1 cellular context compared by ENCODE assay signal in the genomic region with DNA sequence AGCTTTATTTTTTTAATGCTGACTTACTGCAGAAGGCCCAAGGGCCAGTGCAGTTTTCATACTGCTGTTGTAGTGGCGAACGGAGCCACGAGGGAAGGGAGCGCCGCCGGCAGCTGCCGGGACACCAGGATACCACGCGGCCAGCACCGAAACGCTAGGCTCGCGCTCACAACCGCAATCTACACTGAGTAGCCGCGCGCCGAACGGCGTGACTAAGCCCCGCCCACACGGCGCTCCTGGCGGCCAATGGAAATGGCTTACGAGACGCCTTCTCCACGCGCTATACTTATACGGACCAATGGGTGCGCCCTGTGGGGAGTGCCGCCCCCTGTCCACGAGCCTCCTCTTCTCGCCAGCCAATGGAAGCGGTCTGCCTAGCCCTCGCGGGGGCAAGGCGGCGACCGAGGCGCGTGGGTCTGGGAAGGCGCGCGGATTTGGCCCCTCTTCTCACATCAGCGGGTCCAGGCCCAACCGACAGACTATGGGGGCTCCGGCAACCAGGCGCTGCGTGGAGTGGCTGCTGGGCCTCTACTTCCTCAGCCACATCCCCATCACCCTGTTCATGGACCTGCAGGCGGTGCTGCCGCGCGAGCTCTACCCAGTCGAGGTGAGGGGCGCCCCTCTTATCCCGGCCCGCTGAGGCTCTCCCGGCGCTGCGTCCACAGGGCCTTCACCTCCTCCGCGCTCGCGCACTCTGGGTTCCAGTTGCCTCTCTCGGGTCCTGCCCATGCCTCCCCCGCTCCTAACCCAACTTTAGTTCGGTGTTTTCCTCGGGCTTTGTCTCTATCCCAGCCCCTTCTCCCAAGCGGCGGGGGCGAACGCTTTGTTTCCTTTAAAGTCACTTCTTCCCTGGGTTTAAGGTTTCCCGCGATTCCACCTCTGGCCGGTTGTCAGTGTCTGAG.
TF ChIP-seq lines count a peak whose summit lies in the region.

A gene (plus strand): TSS at position 442 of the 902 bp plus-strand sequence. CDS start 40 bp downstream, at position 482.

TF ChIP-seq in HEK293, 187 proteins besides CTCF, POLR2A, EP300 and RAD21 (continued from another document and continues in another):
- TF ChIP-seq, protein P1, sequence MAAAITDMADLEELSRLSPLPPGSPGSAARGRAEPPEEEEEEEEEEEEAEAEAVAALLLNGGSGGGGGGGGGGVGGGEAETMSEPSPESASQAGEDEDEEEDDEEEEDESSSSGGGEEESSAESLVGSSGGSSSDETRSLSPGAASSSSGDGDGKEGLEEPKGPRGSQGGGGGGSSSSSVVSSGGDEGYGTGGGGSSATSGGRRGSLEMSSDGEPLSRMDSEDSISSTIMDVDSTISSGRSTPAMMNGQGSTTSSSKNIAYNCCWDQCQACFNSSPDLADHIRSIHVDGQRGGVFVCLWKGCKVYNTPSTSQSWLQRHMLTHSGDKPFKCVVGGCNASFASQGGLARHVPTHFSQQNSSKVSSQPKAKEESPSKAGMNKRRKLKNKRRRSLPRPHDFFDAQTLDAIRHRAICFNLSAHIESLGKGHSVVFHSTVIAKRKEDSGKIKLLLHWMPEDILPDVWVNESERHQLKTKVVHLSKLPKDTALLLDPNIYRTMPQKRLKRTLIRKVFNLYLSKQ (tag by site-specific recombination; IDR thresholded peaks at IDR 0.05; ENCODE audit: borderline replicate concordance) = no peak
- TF ChIP-seq, protein P2, sequence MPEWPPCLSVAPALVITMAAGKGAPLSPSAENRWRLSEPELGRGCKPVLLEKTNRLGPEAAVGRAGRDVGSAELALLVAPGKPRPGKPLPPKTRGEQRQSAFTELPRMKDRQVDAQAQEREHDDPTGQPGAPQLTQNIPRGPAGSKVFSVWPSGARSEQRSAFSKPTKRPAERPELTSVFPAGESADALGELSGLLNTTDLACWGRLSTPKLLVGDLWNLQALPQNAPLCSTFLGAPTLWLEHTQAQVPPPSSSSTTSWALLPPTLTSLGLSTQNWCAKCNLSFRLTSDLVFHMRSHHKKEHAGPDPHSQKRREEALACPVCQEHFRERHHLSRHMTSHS (tag by site-specific recombination; IDR thresholded peaks at IDR 0.05) = no peak
- TF ChIP-seq ZNF23 (tag by site-specific recombination; IDR thresholded peaks at IDR 0.05; ENCODE audit: borderline replicate concordance) (no peak), KLF9 (tag by site-specific recombination; IDR thresholded peaks at IDR 0.05; ENCODE audit: low read depth) (peak; percentile 53; the same call in 1 of the 2 replicates), PRDM1 (tag by site-specific recombination; IDR thresholded peaks at IDR 0.05) (no peak), TCF7L2 (IDR thresholded peaks at IDR 0.05; ENCODE audit: borderline replicate concordance, low read depth, low read length) (no peak), ZNF311 (tag by site-specific recombination; IDR thresholded peaks at IDR 0.05; ENCODE audit: borderline replicate concordance) (no peak), ZNF791 (tag by site-specific recombination; IDR thresholded peaks at IDR 0.05) (no peak), WT1 (tag by site-specific recombination; IDR thresholded peaks at IDR 0.05) (peak; percentile 38; the same call in 1 of the 2 replicates), ZNF585B (tag by site-specific recombination; IDR thresholded peaks at IDR 0.05) (no peak), SCRT2 (tag by site-specific recombination; IDR thresholded peaks at IDR 0.05) (no peak), ZBTB17 (tag by site-specific recombination; IDR thresholded peaks at IDR 0.05) (peak; percentile 97), ZFP3 (tag by site-specific recombination; IDR thresholded peaks at IDR 0.05; ENCODE audit: low read depth) (no peak), ZFHX2 (tag by site-specific recombination; conservative IDR thresholded peaks at IDR 0.05) (peak; percentile 89), ZNF670 (tag by site-specific recombination; IDR thresholded peaks at IDR 0.05; ENCODE audit: low read depth) (no peak), ZNF473 (tag by site-specific recombination; IDR thresholded peaks at IDR 0.05) (no peak), ZNF660 (tag by site-specific recombination; IDR thresholded peaks at IDR 0.05) (peak; percentile 21; the same call in 1 of the 2 replicates), ZNF24 (tag by site-specific recombination; IDR thresholded peaks at IDR 0.05) (peak; percentile 71; the same call in 1 of the 2 replicates), GFI1B (tag by site-specific recombination; IDR thresholded peaks at IDR 0.05) (peak; percentile 29; the same call in 1 of the 2 replicates), RBAK (tag by site-specific recombination; IDR thresholded peaks at IDR 0.05) (no peak), ZNF433 (tag by site-specific recombination; IDR thresholded peaks at IDR 0.05; ENCODE audit: low read depth) (no peak), ZNF266 (tag by site-specific recombination; IDR thresholded peaks at IDR 0.05; ENCODE audit: low read depth) (no peak), ZNF157 (tag by site-specific recombination; IDR thresholded peaks at IDR 0.05) (no peak), ZNF248 (tag by site-specific recombination; IDR thresholded peaks at IDR 0.05) (no peak), SP2 (tag by site-specific recombination; IDR thresholded peaks at IDR 0.05) (peak; percentile 100), ZNF549 (tag by site-specific recombination; IDR thresholded peaks at IDR 0.05) (no peak), ZNF623 (tag by site-specific recombination; IDR thresholded peaks at IDR 0.05) (no peak), ZNF239 (tag by site-specific recombination; IDR thresholded peaks at IDR 0.05) (no peak), KLF16 (tag by site-specific recombination; IDR thresholded peaks at IDR 0.05) (peak; percentile 43; the same call in 1 of the 2 replicates), ZBTB1 (tag by site-specific recombination; IDR thresholded peaks at IDR 0.05) (no peak), SETDB1 (IDR thresholded peaks at IDR 0.05; ENCODE audit: insufficient read length, low read length) (peak; percentile 44), KLF8 (tag by site-specific recombination; IDR thresholded peaks at IDR 0.05) (0 out of 2 replicates have a peak, but pooled peaks have one; percentile 24), ZNF600 (tag by site-specific recombination; IDR thresholded peaks at IDR 0.05) (peak; percentile 84), ZNF140 (tag by site-specific recombination; IDR thresholded peaks at IDR 0.05) (no peak), ZNF2 (tag by site-specific recombination; IDR thresholded peaks at IDR 0.05) (peak; percentile 55), HOXA7 (CRISPR knock-in tag; IDR thresholded peaks at IDR 0.05; ENCODE audit: borderline replicate concordance) (no peak), ZNF792 (tag by site-specific recombination; IDR thresholded peaks at IDR 0.05) (0 out of 2 replicates have a peak, but pooled peaks have one; percentile 40)
- TF ChIP-seq, protein P3, sequence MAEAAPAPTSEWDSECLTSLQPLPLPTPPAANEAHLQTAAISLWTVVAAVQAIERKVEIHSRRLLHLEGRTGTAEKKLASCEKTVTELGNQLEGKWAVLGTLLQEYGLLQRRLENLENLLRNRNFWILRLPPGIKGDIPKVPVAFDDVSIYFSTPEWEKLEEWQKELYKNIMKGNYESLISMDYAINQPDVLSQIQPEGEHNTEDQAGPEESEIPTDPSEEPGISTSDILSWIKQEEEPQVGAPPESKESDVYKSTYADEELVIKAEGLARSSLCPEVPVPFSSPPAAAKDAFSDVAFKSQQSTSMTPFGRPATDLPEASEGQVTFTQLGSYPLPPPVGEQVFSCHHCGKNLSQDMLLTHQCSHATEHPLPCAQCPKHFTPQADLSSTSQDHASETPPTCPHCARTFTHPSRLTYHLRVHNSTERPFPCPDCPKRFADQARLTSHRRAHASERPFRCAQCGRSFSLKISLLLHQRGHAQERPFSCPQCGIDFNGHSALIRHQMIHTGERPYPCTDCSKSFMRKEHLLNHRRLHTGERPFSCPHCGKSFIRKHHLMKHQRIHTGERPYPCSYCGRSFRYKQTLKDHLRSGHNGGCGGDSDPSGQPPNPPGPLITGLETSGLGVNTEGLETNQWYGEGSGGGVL (tag by site-specific recombination; IDR thresholded peaks at IDR 0.05) = 0 out of 2 replicates have a peak, but pooled peaks have one; percentile 17
- TF ChIP-seq, protein P4, sequence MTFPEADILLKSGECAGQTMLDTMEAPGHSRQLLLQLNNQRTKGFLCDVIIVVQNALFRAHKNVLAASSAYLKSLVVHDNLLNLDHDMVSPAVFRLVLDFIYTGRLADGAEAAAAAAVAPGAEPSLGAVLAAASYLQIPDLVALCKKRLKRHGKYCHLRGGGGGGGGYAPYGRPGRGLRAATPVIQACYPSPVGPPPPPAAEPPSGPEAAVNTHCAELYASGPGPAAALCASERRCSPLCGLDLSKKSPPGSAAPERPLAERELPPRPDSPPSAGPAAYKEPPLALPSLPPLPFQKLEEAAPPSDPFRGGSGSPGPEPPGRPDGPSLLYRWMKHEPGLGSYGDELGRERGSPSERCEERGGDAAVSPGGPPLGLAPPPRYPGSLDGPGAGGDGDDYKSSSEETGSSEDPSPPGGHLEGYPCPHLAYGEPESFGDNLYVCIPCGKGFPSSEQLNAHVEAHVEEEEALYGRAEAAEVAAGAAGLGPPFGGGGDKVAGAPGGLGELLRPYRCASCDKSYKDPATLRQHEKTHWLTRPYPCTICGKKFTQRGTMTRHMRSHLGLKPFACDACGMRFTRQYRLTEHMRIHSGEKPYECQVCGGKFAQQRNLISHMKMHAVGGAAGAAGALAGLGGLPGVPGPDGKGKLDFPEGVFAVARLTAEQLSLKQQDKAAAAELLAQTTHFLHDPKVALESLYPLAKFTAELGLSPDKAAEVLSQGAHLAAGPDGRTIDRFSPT (tag by site-specific recombination; IDR thresholded peaks at IDR 0.05) = peak; percentile 45
- TF ChIP-seq, protein P5, sequence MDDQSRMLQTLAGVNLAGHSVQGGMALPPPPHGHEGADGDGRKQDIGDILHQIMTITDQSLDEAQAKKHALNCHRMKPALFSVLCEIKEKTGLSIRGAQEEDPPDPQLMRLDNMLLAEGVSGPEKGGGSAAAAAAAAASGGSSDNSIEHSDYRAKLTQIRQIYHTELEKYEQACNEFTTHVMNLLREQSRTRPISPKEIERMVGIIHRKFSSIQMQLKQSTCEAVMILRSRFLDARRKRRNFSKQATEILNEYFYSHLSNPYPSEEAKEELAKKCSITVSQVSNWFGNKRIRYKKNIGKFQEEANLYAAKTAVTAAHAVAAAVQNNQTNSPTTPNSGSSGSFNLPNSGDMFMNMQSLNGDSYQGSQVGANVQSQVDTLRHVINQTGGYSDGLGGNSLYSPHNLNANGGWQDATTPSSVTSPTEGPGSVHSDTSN (CRISPR knock-in tag; IDR thresholded peaks at IDR 0.05) = no peak
- TF ChIP-seq, protein P6, sequence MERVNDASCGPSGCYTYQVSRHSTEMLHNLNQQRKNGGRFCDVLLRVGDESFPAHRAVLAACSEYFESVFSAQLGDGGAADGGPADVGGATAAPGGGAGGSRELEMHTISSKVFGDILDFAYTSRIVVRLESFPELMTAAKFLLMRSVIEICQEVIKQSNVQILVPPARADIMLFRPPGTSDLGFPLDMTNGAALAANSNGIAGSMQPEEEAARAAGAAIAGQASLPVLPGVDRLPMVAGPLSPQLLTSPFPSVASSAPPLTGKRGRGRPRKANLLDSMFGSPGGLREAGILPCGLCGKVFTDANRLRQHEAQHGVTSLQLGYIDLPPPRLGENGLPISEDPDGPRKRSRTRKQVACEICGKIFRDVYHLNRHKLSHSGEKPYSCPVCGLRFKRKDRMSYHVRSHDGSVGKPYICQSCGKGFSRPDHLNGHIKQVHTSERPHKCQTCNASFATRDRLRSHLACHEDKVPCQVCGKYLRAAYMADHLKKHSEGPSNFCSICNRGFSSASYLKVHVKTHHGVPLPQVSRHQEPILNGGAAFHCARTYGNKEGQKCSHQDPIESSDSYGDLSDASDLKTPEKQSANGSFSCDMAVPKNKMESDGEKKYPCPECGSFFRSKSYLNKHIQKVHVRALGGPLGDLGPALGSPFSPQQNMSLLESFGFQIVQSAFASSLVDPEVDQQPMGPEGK (tag by site-specific recombination; IDR thresholded peaks at IDR 0.05) = peak; percentile 96
- TF ChIP-seq, protein P7, sequence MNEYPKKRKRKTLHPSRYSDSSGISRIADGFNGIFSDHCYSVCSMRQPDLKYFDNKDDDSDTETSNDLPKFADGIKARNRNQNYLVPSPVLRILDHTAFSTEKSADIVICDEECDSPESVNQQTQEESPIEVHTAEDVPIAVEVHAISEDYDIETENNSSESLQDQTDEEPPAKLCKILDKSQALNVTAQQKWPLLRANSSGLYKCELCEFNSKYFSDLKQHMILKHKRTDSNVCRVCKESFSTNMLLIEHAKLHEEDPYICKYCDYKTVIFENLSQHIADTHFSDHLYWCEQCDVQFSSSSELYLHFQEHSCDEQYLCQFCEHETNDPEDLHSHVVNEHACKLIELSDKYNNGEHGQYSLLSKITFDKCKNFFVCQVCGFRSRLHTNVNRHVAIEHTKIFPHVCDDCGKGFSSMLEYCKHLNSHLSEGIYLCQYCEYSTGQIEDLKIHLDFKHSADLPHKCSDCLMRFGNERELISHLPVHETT (tag by site-specific recombination; IDR thresholded peaks at IDR 0.05) = peak; percentile 50; the same call in 1 of the 2 replicates
- TF ChIP-seq, protein P8, sequence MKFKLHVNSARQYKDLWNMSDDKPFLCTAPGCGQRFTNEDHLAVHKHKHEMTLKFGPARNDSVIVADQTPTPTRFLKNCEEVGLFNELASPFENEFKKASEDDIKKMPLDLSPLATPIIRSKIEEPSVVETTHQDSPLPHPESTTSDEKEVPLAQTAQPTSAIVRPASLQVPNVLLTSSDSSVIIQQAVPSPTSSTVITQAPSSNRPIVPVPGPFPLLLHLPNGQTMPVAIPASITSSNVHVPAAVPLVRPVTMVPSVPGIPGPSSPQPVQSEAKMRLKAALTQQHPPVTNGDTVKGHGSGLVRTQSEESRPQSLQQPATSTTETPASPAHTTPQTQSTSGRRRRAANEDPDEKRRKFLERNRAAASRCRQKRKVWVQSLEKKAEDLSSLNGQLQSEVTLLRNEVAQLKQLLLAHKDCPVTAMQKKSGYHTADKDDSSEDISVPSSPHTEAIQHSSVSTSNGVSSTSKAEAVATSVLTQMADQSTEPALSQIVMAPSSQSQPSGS (tag by site-specific recombination; IDR thresholded peaks at IDR 0.05; ENCODE audit: low read depth) = no peak
- TF ChIP-seq, protein P9, sequence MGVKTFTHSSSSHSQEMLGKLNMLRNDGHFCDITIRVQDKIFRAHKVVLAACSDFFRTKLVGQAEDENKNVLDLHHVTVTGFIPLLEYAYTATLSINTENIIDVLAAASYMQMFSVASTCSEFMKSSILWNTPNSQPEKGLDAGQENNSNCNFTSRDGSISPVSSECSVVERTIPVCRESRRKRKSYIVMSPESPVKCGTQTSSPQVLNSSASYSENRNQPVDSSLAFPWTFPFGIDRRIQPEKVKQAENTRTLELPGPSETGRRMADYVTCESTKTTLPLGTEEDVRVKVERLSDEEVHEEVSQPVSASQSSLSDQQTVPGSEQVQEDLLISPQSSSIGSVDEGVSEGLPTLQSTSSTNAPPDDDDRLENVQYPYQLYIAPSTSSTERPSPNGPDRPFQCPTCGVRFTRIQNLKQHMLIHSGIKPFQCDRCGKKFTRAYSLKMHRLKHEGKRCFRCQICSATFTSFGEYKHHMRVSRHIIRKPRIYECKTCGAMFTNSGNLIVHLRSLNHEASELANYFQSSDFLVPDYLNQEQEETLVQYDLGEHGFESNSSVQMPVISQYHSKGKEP (tag by site-specific recombination; IDR thresholded peaks at IDR 0.05) = no peak
